ENCODE assay signal across 8 cellular contexts in genomic region chr2:149017116-149017985, GRCh38. TPM values are rescaled to one million over a fixed set of nuclear protein-coding genes. Genes with fewer than 3 reads are reported as not detected.
DNase-seq lines count a peak whose midpoint lies in the region; ATAC-seq and TF ChIP-seq lines count a peak whose summit lies in the region.

No MANE protein-coding gene starts in this region.

- no peak overlapping the region for H3K27ac Mint-ChIP-seq in naive thymus-derived CD8-positive, alpha-beta T cell

- TF ChIP-seq EP300 in Ishikawa (IDR thresholded peaks at IDR 0.05; ENCODE audit: borderline replicate concordance) = no peak

- H3K9me3 ChIP-seq in OCI-LY1 (ENCODE audit: low read length) = no peaks in the 10 kb centered on the region

- H3K79me2 ChIP-seq in OCI-LY1 (ENCODE audit: insufficient read depth, low read length) = no peaks in the 10 kb centered on the region

- peaks cover 49% of the 10 kb centered on the region for H3K4me1 ChIP-seq in OCI-LY1 (ENCODE audit: insufficient read depth, low read length, severe bottlenecking)

- peak; percentile 65 for ATAC-seq in naive thymus-derived CD8-positive, alpha-beta T cell
- no peak for ATAC-seq in HG02798 (IDR thresholded peaks at IDR 0.05; ENCODE audit: poor library complexity, unreplicated experiment)

- peak; percentile 91 for DNase-seq in GM12865 (ENCODE audit: low read depth)
- peak; percentile 66 for DNase-seq in activated T-cell treated with anti-CD3 and anti-CD28 coated beads for 1 hour (ENCODE audit: low read depth)
- DNase-seq in erythroblast (lab: John Stamatoyannopoulos, UW) = peak; percentile 63 to 80
- peak; percentile 46 to 85 (median 68) for DNase-seq in naive thymus-derived CD8-positive, alpha-beta T cell
- peak; percentile 26 to 43 for DNase-seq in stimulated activated CD8-positive, alpha-beta memory T cell treated with anti-CD3 and anti-CD28 coated beads, Interleukin-7, amount 100 ng/mL, for 48 hours (ENCODE audit: extremely low read depth in 1 of 2, low read depth in 1 of 2)

- peak; percentile 79 for TF ChIP-seq CTCF in GM12865 (IDR thresholded peaks at IDR 0.05; ENCODE audit: insufficient read depth, low read depth, low read length, missing control alignments)
- peak; percentile 85 for TF ChIP-seq CTCF in OCI-LY1 (IDR thresholded peaks at IDR 0.05; ENCODE audit: low read length)

- peak; percentile 92 for TF ChIP-seq RAD21 in Ishikawa (IDR thresholded peaks at IDR 0.05; ENCODE audit: low read depth)

- H3K4me3 ChIP-seq in GM12865 (ENCODE audit: low read depth, low read length) (no peak overlapping the region), OCI-LY1 (ENCODE audit: low read depth, low read length, poor library complexity, severe bottlenecking) (no peak overlapping the region)

- H3K27ac ChIP-seq in OCI-LY1 (ENCODE audit: low read depth, low read length, poor library complexity, severe bottlenecking) = peak overlapping the region; percentile 99

- H4K20me1 ChIP-seq in OCI-LY1 (ENCODE audit: insufficient read depth, low read length) = no peaks in the 10 kb centered on the region

- no peaks in the 10 kb centered on the region for H3K36me3 ChIP-seq in OCI-LY1 (ENCODE audit: insufficient read depth, low read length)

- H3K9ac ChIP-seq in OCI-LY1 (ENCODE audit: low read length) = no peak overlapping the region

- H3K27me3 ChIP-seq in OCI-LY1 (ENCODE audit: insufficient read depth, low read length) = no peaks in the 10 kb centered on the region

- TF ChIP-seq POLR2A in erythroblast (IDR thresholded peaks at IDR 0.05; ENCODE audit: low read length) = no peak

- peaks cover 0 to 6% (median 3%) of the 10 kb centered on the region in 4 donors for H3K4me1 Mint-ChIP-seq in naive thymus-derived CD8-positive, alpha-beta T cell

- POLR2A ChIA-PET in naive thymus-derived CD8-positive, alpha-beta T cell (lab: Charles Lee) = interaction anchor here (0.6 kb wide), 1 partner anchor 444 kb away, joined by 3 read pairs; no protein-coding TSS in a partner anchor

- H3K4me3 Mint-ChIP-seq in naive thymus-derived CD8-positive, alpha-beta T cell = no peak overlapping the region

- no peaks in the 10 kb centered on the region for H3K9me2 ChIP-seq in OCI-LY1 (ENCODE audit: low read depth, low read length)

- H3F3A ChIP-seq in OCI-LY1 (ENCODE audit: insufficient read depth, low read length) = 0 out of 2 replicates have a peak, but pooled peaks cover 3% of the 10 kb centered on the region

- no peaks in the 10 kb centered on the region for H3K9me3 Mint-ChIP-seq in naive thymus-derived CD8-positive, alpha-beta T cell

- no peak overlapping the region for H2AFZ ChIP-seq in OCI-LY1 (ENCODE audit: low read length)

- H3K4me2 ChIP-seq in OCI-LY1 (ENCODE audit: low read length) = no peak overlapping the region

- H3K36me3 Mint-ChIP-seq in naive thymus-derived CD8-positive, alpha-beta T cell = no peaks in the 10 kb centered on the region

- H3K27me3 Mint-ChIP-seq in naive thymus-derived CD8-positive, alpha-beta T cell = peaks cover 0 to 2% (median 0%) of the 10 kb centered on the region in 5 donors

TF ChIP-seq in Ishikawa, 13 proteins besides CTCF, POLR2A, EP300 and RAD21:
- TF ChIP-seq YY1 (IDR thresholded peaks at IDR 0.05; ENCODE audit: low read depth) (no peak), FOXM1 (IDR thresholded peaks at IDR 0.05; ENCODE audit: borderline replicate concordance, low read depth) (no peak), ZBTB7A (IDR thresholded peaks at IDR 0.05; ENCODE audit: low read depth) (no peak), EGR1 (IDR thresholded peaks at IDR 0.05) (no peak), CREB1 (IDR thresholded peaks at IDR 0.05; ENCODE audit: low read depth) (no peak), TAF1 (IDR thresholded peaks at IDR 0.05; ENCODE audit: low read depth) (no peak), TEAD4 (IDR thresholded peaks at IDR 0.05) (no peak)
- TF ChIP-seq, protein P1, sequence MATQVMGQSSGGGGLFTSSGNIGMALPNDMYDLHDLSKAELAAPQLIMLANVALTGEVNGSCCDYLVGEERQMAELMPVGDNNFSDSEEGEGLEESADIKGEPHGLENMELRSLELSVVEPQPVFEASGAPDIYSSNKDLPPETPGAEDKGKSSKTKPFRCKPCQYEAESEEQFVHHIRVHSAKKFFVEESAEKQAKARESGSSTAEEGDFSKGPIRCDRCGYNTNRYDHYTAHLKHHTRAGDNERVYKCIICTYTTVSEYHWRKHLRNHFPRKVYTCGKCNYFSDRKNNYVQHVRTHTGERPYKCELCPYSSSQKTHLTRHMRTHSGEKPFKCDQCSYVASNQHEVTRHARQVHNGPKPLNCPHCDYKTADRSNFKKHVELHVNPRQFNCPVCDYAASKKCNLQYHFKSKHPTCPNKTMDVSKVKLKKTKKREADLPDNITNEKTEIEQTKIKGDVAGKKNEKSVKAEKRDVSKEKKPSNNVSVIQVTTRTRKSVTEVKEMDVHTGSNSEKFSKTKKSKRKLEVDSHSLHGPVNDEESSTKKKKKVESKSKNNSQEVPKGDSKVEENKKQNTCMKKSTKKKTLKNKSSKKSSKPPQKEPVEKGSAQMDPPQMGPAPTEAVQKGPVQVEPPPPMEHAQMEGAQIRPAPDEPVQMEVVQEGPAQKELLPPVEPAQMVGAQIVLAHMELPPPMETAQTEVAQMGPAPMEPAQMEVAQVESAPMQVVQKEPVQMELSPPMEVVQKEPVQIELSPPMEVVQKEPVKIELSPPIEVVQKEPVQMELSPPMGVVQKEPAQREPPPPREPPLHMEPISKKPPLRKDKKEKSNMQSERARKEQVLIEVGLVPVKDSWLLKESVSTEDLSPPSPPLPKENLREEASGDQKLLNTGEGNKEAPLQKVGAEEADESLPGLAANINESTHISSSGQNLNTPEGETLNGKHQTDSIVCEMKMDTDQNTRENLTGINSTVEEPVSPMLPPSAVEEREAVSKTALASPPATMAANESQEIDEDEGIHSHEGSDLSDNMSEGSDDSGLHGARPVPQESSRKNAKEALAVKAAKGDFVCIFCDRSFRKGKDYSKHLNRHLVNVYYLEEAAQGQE (IDR thresholded peaks at IDR 0.05; ENCODE audit: low read depth) = no peak
- TF ChIP-seq, protein P2, sequence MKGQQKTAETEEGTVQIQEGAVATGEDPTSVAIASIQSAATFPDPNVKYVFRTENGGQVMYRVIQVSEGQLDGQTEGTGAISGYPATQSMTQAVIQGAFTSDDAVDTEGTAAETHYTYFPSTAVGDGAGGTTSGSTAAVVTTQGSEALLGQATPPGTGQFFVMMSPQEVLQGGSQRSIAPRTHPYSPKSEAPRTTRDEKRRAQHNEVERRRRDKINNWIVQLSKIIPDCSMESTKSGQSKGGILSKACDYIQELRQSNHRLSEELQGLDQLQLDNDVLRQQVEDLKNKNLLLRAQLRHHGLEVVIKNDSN (IDR thresholded peaks at IDR 0.05) = no peak

RNA-seq across cellular contexts. Expression of gene LYPD6B, which starts 21.1 kb away (rescaled TPM):
- not detected for total RNA-seq in naive thymus-derived CD8-positive, alpha-beta T cell
- not detected for polyA plus RNA-seq in naive thymus-derived CD8-positive, alpha-beta T cell

Comparison
In these comparisons a context has a peak if more than half of its experiments do, and no peak if none do; other contexts are left out.
1. DNase-seq: peak in every context shown above with its lines; median percentile 91 in GM12865; 72 in erythroblast; 68 in naive thymus-derived CD8-positive, alpha-beta T cell; 66 in activated T-cell treated with anti-CD3 and anti-CD28 coated beads for 1 hour; 34 in stimulated activated CD8-positive, alpha-beta memory T cell treated with anti-CD3 and anti-CD28 coated beads, Interleukin-7, amount 100 ng/mL, for 48 hours.